8 cellular contexts compared by ENCODE assay signal in the genomic region with DNA sequence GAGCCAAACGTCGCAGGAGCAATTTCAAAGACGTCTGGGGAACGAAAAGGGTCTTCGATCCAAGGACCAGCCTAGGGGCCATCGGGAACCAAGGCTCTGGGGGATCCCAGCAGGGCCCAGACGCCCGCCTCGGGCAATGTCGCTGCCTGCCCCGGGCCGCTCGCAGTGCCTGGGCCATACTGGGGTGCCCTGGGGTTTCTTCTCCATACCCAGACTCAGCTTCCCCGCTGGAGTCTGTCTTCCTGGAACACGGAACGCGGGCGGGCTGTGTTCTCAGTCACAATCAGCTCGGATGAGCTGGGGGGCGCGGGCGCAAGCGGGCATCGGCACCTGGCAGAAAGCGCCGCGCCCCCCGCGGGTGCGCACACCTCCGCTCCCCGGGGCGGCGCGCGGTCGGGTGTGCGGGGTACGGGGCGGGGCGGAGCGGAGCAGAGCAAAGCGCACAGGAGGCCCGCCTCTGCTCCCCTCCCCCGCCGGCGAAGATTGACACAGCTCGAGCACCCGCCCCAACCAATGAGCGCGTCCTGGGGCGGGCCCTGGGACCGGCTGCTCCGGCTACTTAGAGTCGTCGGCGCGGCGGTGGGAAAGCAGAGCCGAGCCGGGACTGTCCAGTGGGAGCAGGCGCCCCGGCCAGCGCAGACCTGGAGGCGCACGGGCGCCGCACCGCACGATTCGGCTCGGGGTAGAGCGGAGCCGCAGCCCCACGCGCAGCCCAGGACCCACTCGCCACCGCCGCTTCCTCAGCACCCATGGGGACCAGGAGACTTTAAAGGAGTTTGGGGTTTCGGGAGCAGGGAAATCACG. TPM values are rescaled to one million over a fixed set of nuclear protein-coding genes. Genes with fewer than 3 reads are reported as not detected.
DNase-seq lines count a peak whose midpoint lies in the region; ATAC-seq and TF ChIP-seq lines count a peak whose summit lies in the region.

A gene with protein sequence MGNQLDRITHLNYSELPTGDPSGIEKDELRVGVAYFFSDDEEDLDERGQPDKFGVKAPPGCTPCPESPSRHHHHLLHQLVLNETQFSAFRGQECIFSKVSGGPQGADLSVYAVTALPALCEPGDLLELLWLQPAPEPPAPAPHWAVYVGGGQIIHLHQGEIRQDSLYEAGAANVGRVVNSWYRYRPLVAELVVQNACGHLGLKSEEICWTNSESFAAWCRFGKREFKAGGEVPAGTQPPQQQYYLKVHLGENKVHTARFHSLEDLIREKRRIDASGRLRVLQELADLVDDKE (plus strand): TSS at position 585 of the 804 bp plus-strand sequence. CDS start 1,263 bp downstream, outside the sequence.

- peaks cover 4% of the 10 kb centered on the region for H3K4me1 ChIP-seq in testis

- ATAC-seq in GM18868 (IDR thresholded peaks at IDR 0.05; ENCODE audit: unreplicated experiment) = no peak

- TF ChIP-seq POLR2A in testis (IDR thresholded peaks at IDR 0.05) = peak; percentile 51

- intact Hi-C loops in testis (cut with DNase I; ENCODE audit: low total_unique reads) = no loop called here

- no peaks in the 10 kb centered on the region for H3K9me3 ChIP-seq in testis

- WGBS in testis, 2 donors = 2 to 11% methylated on average over 7 to 56 of the region's 81 CpGs

- no peaks in the 10 kb centered on the region for H3K36me3 ChIP-seq in testis (ENCODE audit: low read depth, missing control alignments)

- DNase-seq in AG09309 (ENCODE audit: low read depth) = no peak
- peak; percentile 85 for DNase-seq in HT1080 (ENCODE audit: low read depth)
- DNase-seq in RPMI7951 (ENCODE audit: low read depth) = peak; percentile 68
- DNase-seq in epidermal melanocyte (ENCODE audit: insufficient read length, low spot score) = peak; percentile 46
- DNase-seq in lung microvascular endothelial cell (ENCODE audit: low read depth in 2 of 2) = peak; percentile 79 to 88
- peak; percentile 97 for DNase-seq in testis
- DNase-seq in activated CD4-positive, CD25-positive, alpha-beta regulatory T cell (lab: John Stamatoyannopoulos, UW) = no peak

- peak within 1 kb of the TSS; percentile 37 for H3K4me3 ChIP-seq in AG09309 (ENCODE audit: control insufficient read depth, low read depth, low read length)
- H3K4me3 ChIP-seq in testis = peak within 1 kb of the TSS; percentile 52 to 74

- H3K27ac ChIP-seq in testis = peak within 1 kb of the TSS in 1 of 2 donors; percentile 87

- TF ChIP-seq CTCF in AG09309 (IDR thresholded peaks at IDR 0.05; ENCODE audit: control insufficient read depth, insufficient read depth, low read depth, low read length, missing control alignments) (no peak), testis (IDR thresholded peaks at IDR 0.05) (no peak)

- H3K27me3 ChIP-seq in testis = no peaks in the 10 kb centered on the region

RNA-seq across cellular contexts. Expression of the gene that starts here (rescaled TPM):
- total RNA-seq in HT1080 (2014; rRNA removed; shearing (Covaris generic)) = 8.2 and 11.1 TPM in 2 replicates
- polyA plus RNA-seq in HT1080 (2015; cell fraction: cytosol; rRNA removed) = 6.7 and 6.8 TPM in 2 replicates
- 8.8 and 10.6 TPM in 2 replicates for polyA plus RNA-seq in HT1080 (2015; cell fraction: nucleus; rRNA removed)
- total RNA-seq in RPMI7951 (2014; rRNA removed; shearing (Covaris generic)) = 0.12 and 0.20 TPM in 2 replicates
- total RNA-seq in lung microvascular endothelial cell (2.0 and 9.4 TPM in 2 replicates), testis (100 to 1,000 TPM in 1 of 2 donors, 10 to 100 TPM in 1; 94.5 to 133 TPM)
- polyA plus RNA-seq in testis (ENCODE audit: insufficient read depth, low read depth, low replicate concordance) = 39.4 TPM

Comparison
In these comparisons a context has a peak if more than half of its experiments do, and no peak if none do; other contexts are left out.
1. Peak in DNase-seq in RPMI7951; RNA of the gene not detected or under 1 TPM.
2. DNase-seq: peak in HT1080 (single experiment), epidermal melanocyte (single experiment), lung microvascular endothelial cell (2 of 2) and testis (single experiment); none in AG09309 (single experiment) and activated CD4-positive, CD25-positive, alpha-beta regulatory T cell (0 of 4).